1 cellular context compared by ENCODE assay signal in the genomic region with DNA sequence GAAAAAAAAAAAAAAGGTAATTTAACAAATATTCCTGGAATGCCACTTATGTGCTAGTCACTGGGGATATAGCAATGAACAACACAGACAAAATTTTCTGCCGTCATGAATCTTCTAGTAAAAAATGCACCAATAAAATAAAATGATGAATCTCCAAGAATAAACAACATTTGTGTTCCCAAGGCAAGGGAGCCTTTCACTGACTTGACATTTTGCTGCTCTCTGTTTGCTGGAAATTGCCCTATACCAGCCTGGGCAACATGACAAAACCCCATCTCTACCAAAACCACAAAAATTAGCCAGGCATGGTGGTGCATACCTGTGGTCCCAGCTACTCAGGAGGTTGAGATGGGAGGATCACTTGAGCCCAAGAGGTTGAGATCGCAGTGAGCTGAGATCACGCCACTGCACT.
TF ChIP-seq lines count a peak whose summit lies in the region.

No MANE protein-coding gene starts in this region.

TF ChIP-seq in GM23338, 12 proteins besides CTCF, POLR2A, EP300 and RAD21 (continued from another document):
- TF ChIP-seq, protein P1, sequence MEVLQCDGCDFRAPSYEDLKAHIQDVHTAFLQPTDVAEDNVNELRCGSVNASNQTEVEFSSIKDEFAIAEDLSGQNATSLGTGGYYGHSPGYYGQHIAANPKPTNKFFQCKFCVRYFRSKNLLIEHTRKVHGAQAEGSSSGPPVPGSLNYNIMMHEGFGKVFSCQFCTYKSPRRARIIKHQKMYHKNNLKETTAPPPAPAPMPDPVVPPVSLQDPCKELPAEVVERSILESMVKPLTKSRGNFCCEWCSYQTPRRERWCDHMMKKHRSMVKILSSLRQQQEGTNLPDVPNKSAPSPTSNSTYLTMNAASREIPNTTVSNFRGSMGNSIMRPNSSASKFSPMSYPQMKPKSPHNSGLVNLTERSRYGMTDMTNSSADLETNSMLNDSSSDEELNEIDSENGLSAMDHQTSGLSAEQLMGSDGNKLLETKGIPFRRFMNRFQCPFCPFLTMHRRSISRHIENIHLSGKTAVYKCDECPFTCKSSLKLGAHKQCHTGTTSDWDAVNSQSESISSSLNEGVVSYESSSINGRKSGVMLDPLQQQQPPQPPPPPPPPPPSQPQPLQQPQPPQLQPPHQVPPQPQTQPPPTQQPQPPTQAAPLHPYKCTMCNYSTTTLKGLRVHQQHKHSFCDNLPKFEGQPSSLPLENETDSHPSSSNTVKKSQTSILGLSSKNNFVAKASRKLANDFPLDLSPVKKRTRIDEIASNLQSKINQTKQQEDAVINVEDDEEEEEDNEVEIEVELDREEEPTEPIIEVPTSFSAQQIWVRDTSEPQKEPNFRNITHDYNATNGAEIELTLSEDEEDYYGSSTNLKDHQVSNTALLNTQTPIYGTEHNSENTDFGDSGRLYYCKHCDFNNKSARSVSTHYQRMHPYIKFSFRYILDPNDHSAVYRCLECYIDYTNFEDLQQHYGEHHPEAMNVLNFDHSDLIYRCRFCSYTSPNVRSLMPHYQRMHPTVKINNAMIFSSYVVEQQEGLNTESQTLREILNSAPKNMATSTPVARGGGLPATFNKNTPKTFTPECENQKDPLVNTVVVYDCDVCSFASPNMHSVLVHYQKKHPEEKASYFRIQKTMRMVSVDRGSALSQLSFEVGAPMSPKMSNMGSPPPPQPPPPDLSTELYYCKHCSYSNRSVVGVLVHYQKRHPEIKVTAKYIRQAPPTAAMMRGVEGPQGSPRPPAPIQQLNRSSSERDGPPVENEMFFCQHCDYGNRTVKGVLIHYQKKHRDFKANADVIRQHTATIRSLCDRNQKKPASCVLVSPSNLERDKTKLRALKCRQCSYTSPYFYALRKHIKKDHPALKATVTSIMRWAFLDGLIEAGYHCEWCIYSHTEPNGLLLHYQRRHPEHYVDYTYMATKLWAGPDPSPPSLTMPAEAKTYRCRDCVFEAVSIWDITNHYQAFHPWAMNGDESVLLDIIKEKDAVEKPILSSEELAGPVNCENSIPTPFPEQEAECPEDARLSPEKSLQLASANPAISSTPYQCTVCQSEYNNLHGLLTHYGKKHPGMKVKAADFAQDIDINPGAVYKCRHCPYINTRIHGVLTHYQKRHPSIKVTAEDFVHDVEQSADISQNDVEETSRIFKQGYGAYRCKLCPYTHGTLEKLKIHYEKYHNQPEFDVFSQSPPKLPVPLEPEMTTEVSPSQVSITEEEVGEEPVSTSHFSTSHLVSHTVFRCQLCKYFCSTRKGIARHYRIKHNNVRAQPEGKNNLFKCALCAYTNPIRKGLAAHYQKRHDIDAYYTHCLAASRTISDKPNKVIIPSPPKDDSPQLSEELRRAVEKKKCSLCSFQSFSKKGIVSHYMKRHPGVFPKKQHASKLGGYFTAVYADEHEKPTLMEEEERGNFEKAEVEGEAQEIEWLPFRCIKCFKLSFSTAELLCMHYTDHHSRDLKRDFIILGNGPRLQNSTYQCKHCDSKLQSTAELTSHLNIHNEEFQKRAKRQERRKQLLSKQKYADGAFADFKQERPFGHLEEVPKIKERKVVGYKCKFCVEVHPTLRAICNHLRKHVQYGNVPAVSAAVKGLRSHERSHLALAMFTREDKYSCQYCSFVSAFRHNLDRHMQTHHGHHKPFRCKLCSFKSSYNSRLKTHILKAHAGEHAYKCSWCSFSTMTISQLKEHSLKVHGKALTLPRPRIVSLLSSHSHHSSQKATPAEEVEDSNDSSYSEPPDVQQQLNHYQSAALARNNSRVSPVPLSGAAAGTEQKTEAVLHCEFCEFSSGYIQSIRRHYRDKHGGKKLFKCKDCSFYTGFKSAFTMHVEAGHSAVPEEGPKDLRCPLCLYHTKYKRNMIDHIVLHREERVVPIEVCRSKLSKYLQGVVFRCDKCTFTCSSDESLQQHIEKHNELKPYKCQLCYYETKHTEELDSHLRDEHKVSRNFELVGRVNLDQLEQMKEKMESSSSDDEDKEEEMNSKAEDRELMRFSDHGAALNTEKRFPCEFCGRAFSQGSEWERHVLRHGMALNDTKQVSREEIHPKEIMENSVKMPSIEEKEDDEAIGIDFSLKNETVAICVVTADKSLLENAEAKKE (CRISPR knock-in tag; IDR thresholded peaks at IDR 0.05) = no peak
- no peak for TF ChIP-seq NANOG (IDR thresholded peaks at IDR 0.05; ENCODE audit: borderline replicate concordance)
